Comparison of ENCODE assay signal across 29 cellular contexts in the genomic region with DNA sequence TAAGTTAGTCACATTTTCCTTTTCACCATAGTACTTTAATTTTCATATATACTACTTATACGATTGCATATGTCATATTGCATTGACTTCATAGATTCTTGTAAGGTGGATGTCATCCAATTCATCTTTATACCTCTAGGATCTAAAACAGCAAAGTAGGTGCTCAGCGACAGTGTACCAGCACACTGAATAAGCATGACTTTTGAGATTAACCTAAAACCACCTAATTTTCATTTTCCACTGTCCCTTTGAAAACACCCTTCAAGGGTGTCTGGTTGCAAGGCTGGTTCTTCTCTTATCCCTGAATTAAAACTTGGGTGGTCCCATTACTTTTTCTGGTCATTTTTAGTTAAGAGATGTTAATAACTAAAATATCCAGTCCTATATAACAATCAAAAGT. TPM values are rescaled to one million over a fixed set of nuclear protein-coding genes. Genes with fewer than 3 reads are reported as not detected.
DNase-seq lines count a peak whose midpoint lies in the region; ATAC-seq and TF ChIP-seq lines count a peak whose summit lies in the region.
"Had no signal": no experiment of that assay in that cellular context is flagged by ENCODE, and none has a peak within 500 bp of the region (broad histone marks: within the 10 kb centered on the region; RNA-seq: fewer than 3 reads in every experiment).

No MANE protein-coding gene starts in this region.

- no peaks in the 10 kb centered on the region for H3K27me3 Mint-ChIP-seq in activated CD4-positive, alpha-beta T cell treated with anti-CD3 and anti-CD28 coated beads, Interleukin-2, amount 10 ng/mL, durations not matched to agents 24 days and 14 days
- no peaks in the 10 kb centered on the region for H3K27me3 Mint-ChIP-seq in endodermal cell (ENCODE audit: insufficient read depth)
- H3K27me3 Mint-ChIP-seq: activated T-cell treated with anti-CD3 and anti-CD28 coated beads, Interleukin-2, amount 50 U/mL, for 24 hours; CD4-positive, alpha-beta T cell; naive thymus-derived CD8-positive, alpha-beta T cell had no signal

- no peak overlapping the region for H3K4me3 Mint-ChIP-seq in activated CD4-positive, alpha-beta T cell treated with anti-CD3 and anti-CD28 coated beads, Interleukin-2, amount 10 ng/mL, durations not matched to agents 24 days and 14 days
- no peak overlapping the region for H3K4me3 Mint-ChIP-seq in endodermal cell
- H3K4me3 Mint-ChIP-seq: activated naive CD4-positive, alpha-beta T cell treated with anti-CD3 and anti-CD28 coated beads for 36 hours; activated T-cell treated with anti-CD3 and anti-CD28 coated beads, Interleukin-2, amount 50 U/mL, for 24 hours; CD4-positive, alpha-beta T cell; HFFc6; naive thymus-derived CD8-positive, alpha-beta T cell had no signal

- peaks cover 46% of the 10 kb centered on the region for H3K4me1 Mint-ChIP-seq in activated CD4-positive, alpha-beta T cell treated with anti-CD3 and anti-CD28 coated beads, Interleukin-2, amount 10 ng/mL, durations not matched to agents 24 days and 14 days
- peaks cover 31% of the 10 kb centered on the region for H3K4me1 Mint-ChIP-seq in endodermal cell

- H3K9me3 ChIP-seq in endodermal cell (ENCODE audit: control insufficient read depth, low read length) = no peaks in the 10 kb centered on the region
- no peaks in the 10 kb centered on the region for H3K9me3 ChIP-seq in breast epithelium

- H3K4me1 ChIP-seq in KMS-11 (ENCODE audit: low read depth, poor library complexity, severe bottlenecking) (peaks cover 40% of the 10 kb centered on the region), endodermal cell (ENCODE audit: control insufficient read depth, insufficient read depth, low read length) (peaks cover 18% of the 10 kb centered on the region), breast epithelium (no peaks in the 10 kb centered on the region)

- no peak for TF ChIP-seq POLR2A in breast epithelium (IDR thresholded peaks at IDR 0.05)

- peaks cover 30% of the 10 kb centered on the region for H3K36me3 Mint-ChIP-seq in activated CD4-positive, alpha-beta T cell treated with anti-CD3 and anti-CD28 coated beads, Interleukin-2, amount 10 ng/mL, durations not matched to agents 24 days and 14 days (ENCODE audit: low read depth)
- no peaks in the 10 kb centered on the region for H3K36me3 Mint-ChIP-seq in endodermal cell (ENCODE audit: low read depth)
- H3K36me3 Mint-ChIP-seq: naive thymus-derived CD8-positive, alpha-beta T cell had no signal

- no peak overlapping the region for H2AFZ ChIP-seq in KMS-11 (ENCODE audit: low read depth)
- H2AFZ ChIP-seq: GM23248 had no signal

- ATAC-seq in GM19324 (IDR thresholded peaks at IDR 0.05; ENCODE audit: low FRiP score, unreplicated experiment) = peak; percentile 47
- ATAC-seq: naive thymus-derived CD8-positive, alpha-beta T cell; Right ventricle myocardium inferior had no signal

- peak overlapping the region; percentile 53; the same call in 1 of the 2 replicates for H3K4me2 ChIP-seq in KMS-11

- H3K9me3 Mint-ChIP-seq in activated CD4-positive, alpha-beta T cell treated with anti-CD3 and anti-CD28 coated beads, Interleukin-2, amount 10 ng/mL, durations not matched to agents 24 days and 14 days = peaks cover 3% of the 10 kb centered on the region
- H3K9me3 Mint-ChIP-seq in endodermal cell = no peaks in the 10 kb centered on the region
- H3K9me3 Mint-ChIP-seq: activated naive CD4-positive, alpha-beta T cell treated with anti-CD3 and anti-CD28 coated beads for 36 hours; activated T-cell treated with anti-CD3 and anti-CD28 coated beads, Interleukin-2, amount 50 U/mL, for 24 hours; CD4-positive, alpha-beta T cell; naive thymus-derived CD8-positive, alpha-beta T cell had no signal

- no peak overlapping the region for H3K27ac ChIP-seq in KMS-11
- H3K27ac ChIP-seq in endodermal cell (ENCODE audit: low read depth, low read length) = no peak overlapping the region
- no peak overlapping the region for H3K27ac ChIP-seq in breast epithelium
- H3K27ac ChIP-seq: GM23248, HL-60 had no signal

- DNase-seq in activated CD4-positive, alpha-beta T cell treated with anti-CD3 and anti-CD28 coated beads, Interleukin-2, amount 10 ng/mL, durations not matched to agents 24 days and 14 days = no peak
- no peak for DNase-seq in activated CD4-positive, alpha-beta T cell treated with anti-CD3 and anti-CD28 coated beads, Interleukin-2, amount 50 U/mL, for 1 hour
- DNase-seq in endodermal cell (no peak), breast epithelium (ENCODE audit: low spot score in 2 of 2) (no peak), GM19238 (ENCODE audit: insufficient read length, low spot score) (no peak), NCI-H2081 (lab: John Stamatoyannopoulos, UW) (no peak)
- DNase-seq: 8988T; activated CD4-positive, CD25-positive, alpha-beta regulatory T cell; activated naive CD4-positive, alpha-beta T cell treated with anti-CD3 and anti-CD28 coated beads for 36 hours; activated T-cell treated with anti-CD3 and anti-CD28 coated beads, Interleukin-2, amount 50 U/mL, for 24 hours; caudate nucleus; CD4-positive, alpha-beta T cell; dermis blood vessel endothelial cell; GM23248; HFFc6; midbrain; naive thymus-derived CD8-positive, alpha-beta T cell; NCI-H1048; NCI-H187 treated with DMSO at 0.1 percent for 48 hours; NCI-H226; NCI-H748 treated with DMSO at 0.1 percent for 48 hours; occipital lobe; OCI-M1; stimulated activated CD8-positive, alpha-beta memory T cell treated with anti-CD3 and anti-CD28 coated beads, Interleukin-4, amount 100 ng/mL, for 48 hours had no signal

- no peak for TF ChIP-seq CTCF in KMS-11 (conservative IDR thresholded peaks at IDR 0.05; ENCODE audit: low read depth, low read length)
- TF ChIP-seq CTCF in endodermal cell (conservative IDR thresholded peaks at IDR 0.05) = no peak
- no peak for TF ChIP-seq CTCF in breast epithelium (IDR thresholded peaks at IDR 0.05)

- no peaks in the 10 kb centered on the region for H3K79me2 ChIP-seq in KMS-11 (ENCODE audit: insufficient read depth, low read depth)

- intact Hi-C loops in activated CD4-positive, alpha-beta T cell treated with anti-CD3 and anti-CD28 coated beads, Interleukin-2, amount 10 ng/mL, durations not matched to agents 24 days and 14 days (cut with micrococcal nuclease) = no loop called here
- intact Hi-C loops in breast epithelium (cut with DNase I; ENCODE audit: low total_unique reads) = no loop called here

- no peaks in the 10 kb centered on the region for H4K20me1 ChIP-seq in KMS-11 (ENCODE audit: insufficient read depth)

- 94 to 99% methylated on average over 2 of the region's 2 CpGs for WGBS in endodermal cell (ENCODE audit: insufficient coverage in 1 of 2, insufficient read length in 1 of 2), 2 experiments

- H3K9ac ChIP-seq in KMS-11 = no peak overlapping the region
- H3K9ac ChIP-seq in endodermal cell (ENCODE audit: extremely low read depth, low read length, poor library complexity, severe bottlenecking) = no peak overlapping the region
- H3K9ac ChIP-seq: GM23248 had no signal

- peak overlapping the region; percentile 64 for H3K27ac Mint-ChIP-seq in activated CD4-positive, alpha-beta T cell treated with anti-CD3 and anti-CD28 coated beads, Interleukin-2, amount 10 ng/mL, durations not matched to agents 24 days and 14 days
- no peak overlapping the region for H3K27ac Mint-ChIP-seq in endodermal cell
- H3K27ac Mint-ChIP-seq: activated naive CD4-positive, alpha-beta T cell treated with anti-CD3 and anti-CD28 coated beads for 36 hours; activated T-cell treated with anti-CD3 and anti-CD28 coated beads, Interleukin-2, amount 50 U/mL, for 24 hours; CD4-positive, alpha-beta T cell; HFFc6 had no signal

- no peak overlapping the region for H3K4me3 ChIP-seq in KMS-11 (IDR thresholded peaks at IDR 0.05; ENCODE audit: insufficient read depth, low read depth, low read length)
- peak overlapping the region; percentile 10 for H3K4me3 ChIP-seq in endodermal cell (ENCODE audit: low read length)
- no peak overlapping the region for H3K4me3 ChIP-seq in breast epithelium
- H3K4me3 ChIP-seq: GM23248 had no signal

- H3K27me3 ChIP-seq in KMS-11 (ENCODE audit: insufficient read depth, low read depth) = no peaks in the 10 kb centered on the region
- no peaks in the 10 kb centered on the region for H3K27me3 ChIP-seq in endodermal cell (ENCODE audit: control insufficient read depth, insufficient read depth, low read length, poor library complexity, severe bottlenecking)
- H3K27me3 ChIP-seq in breast epithelium = no peaks in the 10 kb centered on the region

- H3K36me3 ChIP-seq in KMS-11 (ENCODE audit: insufficient read depth) = no peaks in the 10 kb centered on the region
- no peaks in the 10 kb centered on the region for H3K36me3 ChIP-seq in endodermal cell (ENCODE audit: control insufficient read depth, insufficient read depth, low read length)
- no peaks in the 10 kb centered on the region for H3K36me3 ChIP-seq in breast epithelium

RNA-seq across cellular contexts. Expression of a gene that starts 4.4 kb away (rescaled TPM):
- total RNA-seq in activated CD4-positive, alpha-beta T cell treated with anti-CD3 and anti-CD28 coated beads, Interleukin-2, amount 10 ng/mL, durations not matched to agents 24 days and 14 days = 9.4 and 12.1 TPM in 2 replicates
- 1 to 10 TPM; 5.4 to 7.2 TPM for total RNA-seq in endodermal cell
- polyA plus RNA-seq in endodermal cell (2013, experiment 1 of 2) = 15.4 TPM
- 11.8 TPM for polyA plus RNA-seq in endodermal cell (2013, experiment 2 of 2)
- under 1 TPM in 2 of 3 donors, not detected in 1; 0.33 to 0.59 TPM for total RNA-seq in breast epithelium
- total RNA-seq: fibroblast of lung, GM23248, Right ventricle myocardium inferior had no signal

RNA-seq across cellular contexts. Expression of a gene that starts 25.6 kb away (rescaled TPM):
- 47.4 and 48.5 TPM in 2 replicates for total RNA-seq in activated CD4-positive, alpha-beta T cell treated with anti-CD3 and anti-CD28 coated beads, Interleukin-2, amount 10 ng/mL, durations not matched to agents 24 days and 14 days
- total RNA-seq in endodermal cell = 10 to 100 TPM; 40.1 to 63.9 TPM
- polyA plus RNA-seq in endodermal cell (2013, experiment 1 of 2) = 52.2 TPM
- 53.2 TPM for polyA plus RNA-seq in endodermal cell (2013, experiment 2 of 2)
- total RNA-seq in breast epithelium = 100 to 1,000 TPM in 1 of 3 donors, 10 to 100 TPM in 2; 45.0 to 113 (median 100.0) TPM
